In the genomic region with DNA sequence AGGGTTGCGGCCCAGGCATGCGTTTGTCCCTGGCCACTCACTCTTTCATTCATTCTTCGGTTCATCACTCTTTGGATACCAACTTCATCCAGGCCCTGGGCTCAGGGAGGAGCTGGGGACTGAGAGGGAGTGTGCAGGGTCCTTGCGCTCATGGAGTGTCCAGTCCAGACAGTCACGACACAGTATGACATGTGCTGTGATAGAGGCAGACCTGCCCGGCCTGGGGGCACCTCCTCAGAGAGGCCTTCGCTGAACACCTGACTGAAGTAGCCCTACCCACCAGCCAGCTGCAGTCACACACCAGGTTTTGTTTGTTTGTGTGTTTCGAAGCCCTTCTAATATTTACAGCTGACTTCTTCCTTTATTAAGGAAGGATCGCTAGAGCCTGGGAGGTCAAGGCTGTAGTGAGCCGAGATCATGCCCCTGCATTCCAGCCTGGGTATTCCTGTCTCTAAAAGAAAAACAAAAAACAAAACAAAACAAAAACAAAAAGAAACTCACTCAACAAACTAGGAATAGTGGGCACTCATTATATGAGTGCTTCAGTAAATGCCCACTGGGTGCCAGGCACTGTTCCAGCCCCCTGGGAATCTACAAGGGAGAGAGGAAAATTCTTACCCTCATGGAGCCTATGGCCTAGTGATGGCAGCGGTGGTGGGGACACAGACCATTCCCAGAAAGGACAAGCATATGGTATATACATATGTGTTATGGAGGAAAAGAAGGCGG, we compare ENCODE assay signal across 15 cellular contexts. TPM values are rescaled to one million over a fixed set of nuclear protein-coding genes. Genes with fewer than 3 reads are reported as not detected.
DNase-seq lines count a peak whose midpoint lies in the region; ATAC-seq, FAIRE-seq and TF ChIP-seq lines count a peak whose summit lies in the region.
"Had no signal": no experiment of that assay in that cellular context is flagged by ENCODE, and none has a peak within 500 bp of the region (broad histone marks: within the 10 kb centered on the region; RNA-seq: fewer than 3 reads in every experiment).

No MANE protein-coding gene starts in this region.

- POLR2A ChIA-PET in RWPE1 (lab: Yijun Ruan, JAX; ENCODE audit: low non-redundant PET), result no interaction called here

- H3K4me3 ChIP-seq in CD4-positive, CD25-positive, alpha-beta regulatory T cell (ENCODE audit: low read depth, low read length), result no peak overlapping the region
- H3K4me3 ChIP-seq: body of pancreas, left lung had no signal

- H3K4me1 ChIP-seq in CD4-positive, CD25-positive, alpha-beta regulatory T cell (ENCODE audit: control insufficient read depth, insufficient read depth, low read length, poor library complexity, severe bottlenecking), result peaks cover 10% of the 10 kb centered on the region

- H3K27me3 ChIP-seq in CD4-positive, CD25-positive, alpha-beta regulatory T cell (ENCODE audit: control insufficient read depth, insufficient read depth, low read length), result peaks cover 12% of the 10 kb centered on the region
- H3K27me3 ChIP-seq: body of pancreas had no signal

- FAIRE-seq in H54 (lab: Jason Lieb, UNC), result no peak
- FAIRE-seq: RCC 7860 had no signal

- H3K27ac ChIP-seq in CD4-positive, CD25-positive, alpha-beta regulatory T cell (ENCODE audit: insufficient read depth, low read length, poor library complexity, severe bottlenecking), result no peak overlapping the region
- H3K27ac ChIP-seq in RWPE1, result peak overlapping the region; percentile 57
- H3K27ac ChIP-seq: left lung had no signal

- peaks cover 0 to 1% (median 0%) of the 10 kb centered on the region in 7 donors for H3K9me3 Mint-ChIP-seq in CD4-positive, CD25-positive, alpha-beta regulatory T cell
- no peaks in the 10 kb centered on the region for H3K9me3 Mint-ChIP-seq in effector memory CD8-positive, alpha-beta T cell

- H3K27ac Mint-ChIP-seq in CD4-positive, CD25-positive, alpha-beta regulatory T cell, result no peak overlapping the region
- H3K27ac Mint-ChIP-seq in effector memory CD8-positive, alpha-beta T cell, result no peak overlapping the region

- no peak for TF ChIP-seq CTCF in RWPE1 (conservative IDR thresholded peaks at IDR 0.05; ENCODE audit: low read depth)

- ATAC-seq in CD4-positive, CD25-positive, alpha-beta regulatory T cell (ENCODE audit: low read depth in 2 of 2), result no peak
- no peak for ATAC-seq in effector memory CD8-positive, alpha-beta T cell (replicated peaks)
- no peak for ATAC-seq in HG03565 (IDR thresholded peaks at IDR 0.05; ENCODE audit: unreplicated experiment)
- no peak for ATAC-seq in HG03139 (IDR thresholded peaks at IDR 0.05; ENCODE audit: unreplicated experiment)
- ATAC-seq: left lung had no signal

- no peaks in the 10 kb centered on the region for H3K36me3 Mint-ChIP-seq in CD4-positive, CD25-positive, alpha-beta regulatory T cell
- H3K36me3 Mint-ChIP-seq in effector memory CD8-positive, alpha-beta T cell (ENCODE audit: insufficient read depth), result peaks cover 7% of the 10 kb centered on the region

- H3K36me3 ChIP-seq in CD4-positive, CD25-positive, alpha-beta regulatory T cell (ENCODE audit: control insufficient read depth, insufficient read depth, low read length), result no peaks in the 10 kb centered on the region
- H3K36me3 ChIP-seq: left lung had no signal

- peak overlapping the region; percentile 30 to 79 (median 70) for H3K4me3 Mint-ChIP-seq in CD4-positive, CD25-positive, alpha-beta regulatory T cell
- peak overlapping the region; percentile 62 to 80 for H3K4me3 Mint-ChIP-seq in effector memory CD8-positive, alpha-beta T cell

- H3K9me3 ChIP-seq in CD4-positive, CD25-positive, alpha-beta regulatory T cell (ENCODE audit: control insufficient read depth in 2 of 2, low read length in 2 of 2), result no peaks in the 10 kb centered on the region
- H3K9me3 ChIP-seq: body of pancreas, left lung had no signal

- no peak for TF ChIP-seq POLR2A in H54 (IDR thresholded peaks at IDR 0.05; ENCODE audit: low read depth, low read length)

- peaks cover 50% of the 10 kb centered on the region for H3K27me3 Mint-ChIP-seq in CD4-positive, CD25-positive, alpha-beta regulatory T cell
- peaks cover 33 to 48% of the 10 kb centered on the region in 2 donors for H3K27me3 Mint-ChIP-seq in effector memory CD8-positive, alpha-beta T cell

- CTCF ChIA-PET in RWPE1 (lab: Yijun Ruan, JAX), result interaction anchor here (0.7 to 10.0 kb wide), 7 partner anchors 10 to 1094 kb away, joined by 3 to 323 read pairs (median 3); no protein-coding TSS in a partner anchor

- H3K4me1 Mint-ChIP-seq in CD4-positive, CD25-positive, alpha-beta regulatory T cell, result peaks cover 0 to 20% (median 8%) of the 10 kb centered on the region in 4 donors
- peaks cover 0 to 6% of the 10 kb centered on the region in 2 donors for H3K4me1 Mint-ChIP-seq in effector memory CD8-positive, alpha-beta T cell (ENCODE audit: low read depth in 2 of 2)

- DNase-seq in CD4-positive, CD25-positive, alpha-beta regulatory T cell, result no peak
- DNase-seq in RWPE1 (ENCODE audit: low spot score) (no peak), pons (ENCODE audit: low spot score) (peak; percentile 24), H54 (ENCODE audit: insufficient read length, low spot score) (no peak)
- DNase-seq in effector memory CD8-positive, alpha-beta T cell, result no peak
- no peak for DNase-seq in activated effector memory CD4-positive, alpha-beta T cell treated with anti-CD3 and anti-CD28 coated beads, Interleukin-2, amount 50 U/mL, for 16 hours
- DNase-seq: activated CD4-positive, alpha-beta T cell treated with anti-CD3 and anti-CD28 coated beads for 4 hours; left lung; MM.1S; stimulated activated CD4-positive, alpha-beta T cell treated with anti-CD3 and anti-CD28 coated beads, Interleukin-4, amount 100 ng/mL, for 24 hours; SW 1271 had no signal

RNA-seq across cellular contexts. Expression of a gene that starts 6.3 kb away (rescaled TPM):
- total RNA-seq in CD4-positive, CD25-positive, alpha-beta regulatory T cell, result not detected
- polyA plus RNA-seq in CD4-positive, CD25-positive, alpha-beta regulatory T cell, result not detected
